ENCODE assay signal across 14 cellular contexts in the genomic region with DNA sequence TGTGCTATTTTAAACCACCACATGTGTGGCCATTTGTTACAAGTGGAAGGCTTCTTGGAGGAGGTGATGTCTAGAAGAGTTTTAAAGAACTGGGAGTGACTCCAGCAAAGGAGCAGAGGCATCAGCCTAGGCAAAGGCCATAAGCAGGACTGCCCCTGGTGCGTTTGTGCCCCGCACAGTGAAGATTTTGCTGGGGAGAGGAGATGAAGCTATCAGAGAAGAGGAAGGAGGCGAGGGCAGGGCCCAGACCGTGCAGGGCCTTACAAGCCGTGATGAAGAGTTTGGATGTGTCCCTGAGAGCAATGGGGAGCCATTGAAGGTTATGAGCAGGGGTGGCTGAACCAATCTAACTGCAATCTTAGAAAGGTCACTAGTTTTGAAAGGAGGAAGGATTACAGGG. TPM values are rescaled to one million over a fixed set of nuclear protein-coding genes. Genes with fewer than 3 reads are reported as not detected.
DNase-seq lines count a peak whose midpoint lies in the region; ATAC-seq and TF ChIP-seq lines count a peak whose summit lies in the region.
"Had no signal": no experiment of that assay in that cellular context is flagged by ENCODE, and none has a peak within 500 bp of the region (broad histone marks: within the 10 kb centered on the region; RNA-seq: fewer than 3 reads in every experiment).

No MANE protein-coding gene starts in this region.

- ATAC-seq in heart right ventricle (no peak), GM18498 (IDR thresholded peaks at IDR 0.05; ENCODE audit: unreplicated experiment) (no peak), GM21619 (IDR thresholded peaks at IDR 0.05; ENCODE audit: unreplicated experiment) (no peak)

- H4K91ac ChIP-seq in neuronal stem cell (ENCODE audit: low read depth, low read length, poor library complexity), result no peak overlapping the region

- peak overlapping the region; percentile 41 for H2AK5ac ChIP-seq in neuronal stem cell (ENCODE audit: low read depth, low read length)

- H3K4me3 ChIP-seq in heart right ventricle (no peak overlapping the region), neuronal stem cell (ENCODE audit: low read length in 2 of 2) (no peak overlapping the region)
- H3K4me3 ChIP-seq: BLaER1 treated with 17β-estradiol and CSF1 and Interleukin-3, amounts not matched to agents 10 nM and 100 nM; GM12878; PC-9 had no signal

- no peak overlapping the region for H3K4me2 ChIP-seq in neuronal stem cell (ENCODE audit: insufficient read depth, low read length, poor library complexity, severe bottlenecking)
- H3K4me2 ChIP-seq: BLaER1 treated with 17β-estradiol and CSF1 and Interleukin-3, amounts not matched to agents 10 nM and 100 nM; PC-9 had no signal

- H3K9ac ChIP-seq in neuronal stem cell (ENCODE audit: low read depth, low read length, poor library complexity), result no peak overlapping the region
- H3K9ac ChIP-seq: BLaER1 treated with 17β-estradiol and CSF1 and Interleukin-3, amounts not matched to agents 10 nM and 100 nM had no signal

- no peaks in the 10 kb centered on the region for H3K79me1 ChIP-seq in neuronal stem cell (ENCODE audit: low read depth, low read length)

- peak overlapping the region; percentile 28 for H2BK12ac ChIP-seq in neuronal stem cell (ENCODE audit: low read length)

- H3K9me3 ChIP-seq in heart right ventricle, result no peaks in the 10 kb centered on the region
- H3K9me3 ChIP-seq in neuronal stem cell (replicated peaks in 1 of 2; ENCODE audit: control insufficient read depth in 2 of 2, insufficient read depth in 1 of 2, low read depth in 1 of 2, low read length in 2 of 2), result no peaks in the 10 kb centered on the region
- H3K9me3 ChIP-seq: BLaER1 treated with 17β-estradiol and CSF1 and Interleukin-3, amounts not matched to agents 10 nM and 100 nM; Caco-2 had no signal

- H3K27me3 ChIP-seq in heart right ventricle (peaks cover 0 to 5% (median 0%) of the 10 kb centered on the region in 7 donors), neuronal stem cell (ENCODE audit: control insufficient read depth in 3 of 3, insufficient read depth in 3 of 3, low read depth in 1 of 3, low read length in 3 of 3) (peaks cover 0 to 32% (median 4%) of the 10 kb centered on the region in 3 experiments)

- H3K27ac ChIP-seq in heart right ventricle (no peak overlapping the region), cingulate gyrus (ENCODE audit: low read depth, low read length) (peak overlapping the region; percentile 73), neuronal stem cell (replicated peaks; ENCODE audit: low read length) (no peak overlapping the region)
- H3K27ac ChIP-seq: 22Rv1; BLaER1 treated with 17β-estradiol and CSF1 and Interleukin-3, amounts not matched to agents 10 nM and 100 nM; PC-9 had no signal

- H2AFZ ChIP-seq in neuronal stem cell (ENCODE audit: low read length), result no peak overlapping the region
- H2AFZ ChIP-seq: PC-9 had no signal

- no peak overlapping the region for H2BK120ac ChIP-seq in neuronal stem cell (ENCODE audit: low read depth, low read length)

- no peak overlapping the region for H2BK5ac ChIP-seq in neuronal stem cell (ENCODE audit: low read length)

- in situ Hi-C loops in GM13976 (cut with MboI; ENCODE audit: low sequenced_read_pairs, unreplicated experiment), result loop anchor here (10.0 kb wide), 2 partner anchors 121 to 321 kb away; no protein-coding TSS in a partner anchor

- no peak overlapping the region for H3K18ac ChIP-seq in neuronal stem cell (ENCODE audit: low read length)

- no peak overlapping the region for H3K4ac ChIP-seq in neuronal stem cell (ENCODE audit: low read length)

- TF ChIP-seq CTCF in heart right ventricle (IDR thresholded peaks at IDR 0.05) (no peak), GM13976 (IDR thresholded peaks at IDR 0.05; ENCODE audit: borderline replicate concordance, control extremely low read depth, extremely low read depth, insufficient read depth, missing control alignments) (no peak)

- no peak overlapping the region for H3K23ac ChIP-seq in neuronal stem cell (ENCODE audit: low read depth, low read length, poor library complexity)

- DNase-seq in cardiac septum (ENCODE audit: low spot score) (peak; percentile 68), heart right ventricle (no peak), neuronal stem cell (ENCODE audit: low spot score) (no peak), GM13976 (ENCODE audit: low spot score) (no peak)
- DNase-seq in activated T-cell treated with anti-CD3 and anti-CD28 coated beads, Interleukin-2, amount 50 U/mL, for 1 hour, result no peak

- intact Hi-C loops in cardiac septum (cut with DNase I), result loop anchor here (2.0 kb wide), 1 partner anchor 321 kb away; no protein-coding TSS in a partner anchor
- intact Hi-C loops in heart right ventricle (cut with DNase I), result loop anchor here in 9 of 10 donors (2.0 to 10.0 kb wide), 8 partner anchors 246 to 374 kb away; no protein-coding TSS in a partner anchor

- no peak overlapping the region for H3K14ac ChIP-seq in neuronal stem cell (ENCODE audit: low read length)

- H3K36me3 ChIP-seq in heart right ventricle (no peaks in the 10 kb centered on the region), neuronal stem cell (replicated peaks in 1 of 2; ENCODE audit: control insufficient read depth in 2 of 2, insufficient read depth in 2 of 2, low read length in 2 of 2) (no peaks in the 10 kb centered on the region)
- H3K36me3 ChIP-seq: BLaER1 treated with 17β-estradiol and CSF1 and Interleukin-3, amounts not matched to agents 10 nM and 100 nM had no signal

- no peak overlapping the region for H2BK15ac ChIP-seq in neuronal stem cell (ENCODE audit: low read length)

- peaks cover 0 to 13% (median 0%) of the 10 kb centered on the region in 9 donors for H3K4me1 ChIP-seq in heart right ventricle
- peaks cover under 1 to 1% of the 10 kb centered on the region in 2 donors for H3K4me1 ChIP-seq in neuronal stem cell (ENCODE audit: control insufficient read depth in 2 of 2, insufficient read depth in 1 of 2, low read depth in 1 of 2, low read length in 2 of 2)
- H3K4me1 ChIP-seq: Caco-2 had no signal

- WGBS in heart right ventricle, 2 donors, result 79% methylated on average over 5 of the region's 5 CpGs
- no CpG with 5 or more reads among the region's 5 CpGs for WGBS in neuronal stem cell (ENCODE audit: extremely low coverage in 2 of 2, insufficient read length in 2 of 2, insufficient replicate concordance in 1 of 2), 2 donors

- no peak overlapping the region for H4K8ac ChIP-seq in neuronal stem cell (ENCODE audit: low read depth, low read length)

RNA-seq across cellular contexts. Expression of a gene that starts 25.2 kb away (rescaled TPM):
- total RNA-seq in cardiac septum (2.7 TPM), heart right ventricle (1 to 10 TPM; 2.6 to 8.1 (median 4.5) TPM)
- polyA plus RNA-seq in heart right ventricle, result 1 to 10 TPM; 7.1 to 7.6 TPM
- polyA plus RNA-seq in neuronal stem cell (2013, experiment 1 of 2), result 6.9 TPM
- 6.8 TPM for polyA plus RNA-seq in neuronal stem cell (2013, experiment 2 of 2)
- total RNA-seq: CD4-positive, alpha-beta memory T cell had no signal
- polyA plus RNA-seq: CD4-positive, alpha-beta memory T cell had no signal
